22 cellular contexts compared by ENCODE assay signal in the genomic region with DNA sequence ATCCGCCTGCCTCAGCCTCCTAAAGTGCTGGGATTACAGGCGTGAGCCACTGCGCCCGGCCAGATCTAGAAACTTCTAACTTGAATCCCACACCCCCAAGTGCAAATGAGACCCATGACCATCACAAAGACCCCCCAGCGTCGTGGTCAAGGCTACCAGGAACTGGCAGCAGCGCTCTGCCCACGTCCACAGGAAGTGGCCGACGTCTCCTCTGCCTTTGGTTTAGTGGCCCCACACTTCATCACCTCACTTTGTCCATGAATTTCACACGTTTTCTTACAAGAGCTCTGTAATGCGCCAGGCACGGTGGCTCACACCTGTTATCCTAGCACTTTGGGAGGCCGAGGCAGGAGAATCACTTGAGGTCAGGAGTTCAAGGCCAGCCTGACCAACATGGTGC.
"Had no signal": no experiment of that assay in that cellular context is flagged by ENCODE, and none has a peak within 500 bp of the region (broad histone marks: within the 10 kb centered on the region; RNA-seq: fewer than 3 reads in every experiment).

No MANE protein-coding gene starts in this region.

- H3K4me3 ChIP-seq: colonic mucosa, smooth muscle cell, testis, uterus had no signal

- H3K36me3 ChIP-seq: colonic mucosa, uterus had no signal

- H3K4me3 Mint-ChIP-seq: activated CD4-positive, alpha-beta memory T cell treated with anti-CD3 and anti-CD28 coated beads, Interleukin-2, amount 10 ng/mL, durations not matched to agents 7 days and 5 days; T-helper 1 cell treated with Interleukin-12 subunit alpha and Interleukin-12 subunit beta and Interleukin-4 antibody, amounts not matched to agents 30 μg/mL and 1 μg/mL, for 36 hours had no signal

- H3K9me3 ChIP-seq: colonic mucosa, sigmoid colon, testis, uterus had no signal

- H3K4me2 ChIP-seq: smooth muscle cell had no signal

- H3K27me3 ChIP-seq: colonic mucosa, gastroesophageal sphincter, heart right ventricle, sigmoid colon, testis, uterus had no signal

- H3K4me1 ChIP-seq: colonic mucosa, uterus had no signal

- H3K36me3 Mint-ChIP-seq: activated naive CD4-positive, alpha-beta T cell treated with anti-CD3 and anti-CD28 coated beads, Interleukin-2, amount 50 U/mL, for 72 hours had no signal

- H3K27ac Mint-ChIP-seq: activated CD4-positive, alpha-beta memory T cell treated with anti-CD3 and anti-CD28 coated beads, Interleukin-2, amount 10 ng/mL, durations not matched to agents 7 days and 5 days; memory B cell; T-helper 1 cell treated with Interleukin-12 subunit alpha and Interleukin-12 subunit beta and Interleukin-4 antibody, amounts not matched to agents 30 μg/mL and 1 μg/mL, for 36 hours had no signal

- H3K27me3 Mint-ChIP-seq: activated CD4-positive, alpha-beta memory T cell treated with anti-CD3 and anti-CD28 coated beads, Interleukin-2, amount 10 ng/mL, durations not matched to agents 7 days and 5 days; memory B cell had no signal

- H3K27ac ChIP-seq: colonic mucosa, epithelial cell of prostate, testis had no signal

- H3K9me3 Mint-ChIP-seq: activated CD4-positive, alpha-beta memory T cell treated with anti-CD3 and anti-CD28 coated beads, Interleukin-2, amount 10 ng/mL, durations not matched to agents 7 days and 5 days; activated naive CD4-positive, alpha-beta T cell treated with anti-CD3 and anti-CD28 coated beads, Interleukin-2, amount 50 U/mL, for 72 hours; memory B cell; T-helper 1 cell treated with Interleukin-12 subunit alpha and Interleukin-12 subunit beta and Interleukin-4 antibody, amounts not matched to agents 30 μg/mL and 1 μg/mL, for 36 hours had no signal

- DNase-seq: activated CD4-positive, alpha-beta memory T cell treated with anti-CD3 and anti-CD28 coated beads, Interleukin-2, amount 10 ng/mL, durations not matched to agents 7 days and 5 days; activated CD4-positive, alpha-beta T cell treated with anti-CD3 and anti-CD28 coated beads for 48 hours; aorta; central memory CD4-positive, alpha-beta T cell; colonic mucosa; heart right ventricle; left colon; retina; sigmoid colon; stimulated activated CD4-positive, alpha-beta T cell treated with anti-CD3 and anti-CD28 coated beads, Interleukin-15, amount 100 ng/mL, for 24 hours; stimulated activated CD8-positive, alpha-beta memory T cell treated with anti-CD3 and anti-CD28 coated beads, Interleukin-4, amount 100 ng/mL, for 48 hours; stimulated activated naive CD4-positive, alpha-beta T cell; T1000; testis; trophoblast cell; uterus had no signal
